Comparison of ENCODE assay signal across 1 cellular context in genomic region chr15:64095795-64096485, GRCh38.
TF ChIP-seq lines count a peak whose summit lies in the region.

Gene SNX1 (plus strand): TSS chr15:64095982. CDS start chr15:64096014, 32 bp downstream.

TF ChIP-seq in HepG2, 621 proteins besides CTCF, POLR2A, EP300 and RAD21 (continued from another document and continues in another):
- TF ChIP-seq, protein P1, sequence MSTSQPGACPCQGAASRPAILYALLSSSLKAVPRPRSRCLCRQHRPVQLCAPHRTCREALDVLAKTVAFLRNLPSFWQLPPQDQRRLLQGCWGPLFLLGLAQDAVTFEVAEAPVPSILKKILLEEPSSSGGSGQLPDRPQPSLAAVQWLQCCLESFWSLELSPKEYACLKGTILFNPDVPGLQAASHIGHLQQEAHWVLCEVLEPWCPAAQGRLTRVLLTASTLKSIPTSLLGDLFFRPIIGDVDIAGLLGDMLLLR (CRISPR knock-in tag; IDR thresholded peaks at IDR 0.05), result peak; percentile 79
- TF ChIP-seq, protein P2, sequence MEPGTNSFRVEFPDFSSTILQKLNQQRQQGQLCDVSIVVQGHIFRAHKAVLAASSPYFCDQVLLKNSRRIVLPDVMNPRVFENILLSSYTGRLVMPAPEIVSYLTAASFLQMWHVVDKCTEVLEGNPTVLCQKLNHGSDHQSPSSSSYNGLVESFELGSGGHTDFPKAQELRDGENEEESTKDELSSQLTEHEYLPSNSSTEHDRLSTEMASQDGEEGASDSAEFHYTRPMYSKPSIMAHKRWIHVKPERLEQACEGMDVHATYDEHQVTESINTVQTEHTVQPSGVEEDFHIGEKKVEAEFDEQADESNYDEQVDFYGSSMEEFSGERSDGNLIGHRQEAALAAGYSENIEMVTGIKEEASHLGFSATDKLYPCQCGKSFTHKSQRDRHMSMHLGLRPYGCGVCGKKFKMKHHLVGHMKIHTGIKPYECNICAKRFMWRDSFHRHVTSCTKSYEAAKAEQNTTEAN (CRISPR knock-in tag; conservative IDR thresholded peaks at IDR 0.05), result no peak
- TF ChIP-seq MAFK (conservative IDR thresholded peaks at IDR 0.05 in 1 of 2, IDR thresholded peaks at IDR 0.05 in 1 of 2; ENCODE audit: low read length in 2 of 2) (no peak), ZMAT3 (CRISPR knock-in tag; conservative IDR thresholded peaks at IDR 0.05) (no peak; the same call in 1 of the 2 replicates), REPIN1 (CRISPR knock-in tag; IDR thresholded peaks at IDR 0.05; ENCODE audit: borderline replicate concordance, low read depth) (peak; percentile 87; the same call in 1 of the 2 replicates), POLR2AphosphoS5 (IDR thresholded peaks at IDR 0.05; ENCODE audit: low read depth, low read length) (peak; percentile 90), HNRNPH1 (optimal IDR thresholded peaks at IDR 0.05; ENCODE audit: low read depth, low read length) (no peak), ZNF337 (CRISPR knock-in tag; IDR thresholded peaks at IDR 0.05; ENCODE audit: borderline replicate concordance, low read depth) (0 out of 2 replicates have a peak, but pooled peaks have one; percentile 30), CC2D1A (CRISPR knock-in tag; IDR thresholded peaks at IDR 0.05) (no peak), CREB3 (CRISPR knock-in tag; IDR thresholded peaks at IDR 0.05) (0 out of 2 replicates have a peak, but pooled peaks have one; percentile 31), HNF4G (IDR thresholded peaks at IDR 0.05; ENCODE audit: borderline replicate concordance, low read depth, low read length) (no peak), HNF4G (CRISPR knock-in tag; IDR thresholded peaks at IDR 0.05; ENCODE audit: borderline replicate concordance, low read depth) (no peak), ARHGAP35 (CRISPR knock-in tag; IDR thresholded peaks at IDR 0.05; ENCODE audit: borderline replicate concordance) (0 out of 2 replicates have a peak, but pooled peaks have one; percentile 55), ZFP82 (CRISPR knock-in tag; IDR thresholded peaks at IDR 0.05; ENCODE audit: borderline replicate concordance) (peak; percentile 65; the same call in 1 of the 2 replicates), HIVEP1 (CRISPR knock-in tag; IDR thresholded peaks at IDR 0.05) (peak; percentile 90), ATF7 (IDR thresholded peaks at IDR 0.05) (no peak), ATF7 (CRISPR knock-in tag; IDR thresholded peaks at IDR 0.05) (no peak), GPN1 (CRISPR knock-in tag; IDR thresholded peaks at IDR 0.05; ENCODE audit: borderline replicate concordance) (peak; percentile 24; the same call in 1 of the 2 replicates), PPARG (CRISPR knock-in tag; conservative IDR thresholded peaks at IDR 0.05) (0 out of 2 replicates have a peak, but pooled peaks have one; percentile 25), ZFP90 (CRISPR knock-in tag; IDR thresholded peaks at IDR 0.05; ENCODE audit: borderline replicate concordance) (0 out of 2 replicates have a peak, but pooled peaks have one; percentile 6), NFKBIZ (CRISPR knock-in tag; IDR thresholded peaks at IDR 0.05) (0 out of 2 replicates have a peak, but pooled peaks have one; percentile 79), PAF1 (CRISPR knock-in tag; IDR thresholded peaks at IDR 0.05) (no peak), ZNF282 (IDR thresholded peaks at IDR 0.05; ENCODE audit: partially characterized antibody) (no peak), ZNF605 (CRISPR knock-in tag; IDR thresholded peaks at IDR 0.05) (peak; percentile 71), ZNF816 (CRISPR knock-in tag; IDR thresholded peaks at IDR 0.05; ENCODE audit: borderline replicate concordance) (peak; percentile 61; the same call in 1 of the 2 replicates), ZNF383 (CRISPR knock-in tag; IDR thresholded peaks at IDR 0.05; ENCODE audit: borderline replicate concordance) (no peak), HOXA3 (CRISPR knock-in tag; IDR thresholded peaks at IDR 0.05) (peak; percentile 93), KAT7 (CRISPR knock-in tag; IDR thresholded peaks at IDR 0.05; ENCODE audit: borderline replicate concordance) (peak; percentile 86; the same call in 1 of the 2 replicates), NFE2L1 (CRISPR knock-in tag; IDR thresholded peaks at IDR 0.05; ENCODE audit: borderline replicate concordance) (no peak), ZNF879 (CRISPR knock-in tag; IDR thresholded peaks at IDR 0.05) (no peak), ZUFSP (CRISPR knock-in tag; IDR thresholded peaks at IDR 0.05; ENCODE audit: borderline replicate concordance) (no peak), TBL1XR1 (IDR thresholded peaks at IDR 0.05; ENCODE audit: borderline replicate concordance, low read length, partially characterized antibody) (peak; percentile 35), ZFX (CRISPR knock-in tag; IDR thresholded peaks at IDR 0.05; ENCODE audit: low read depth) (peak; percentile 82), ZNF773 (CRISPR knock-in tag; IDR thresholded peaks at IDR 0.05; ENCODE audit: borderline replicate concordance) (no peak), GZF1 (CRISPR knock-in tag; IDR thresholded peaks at IDR 0.05) (0 out of 2 replicates have a peak, but pooled peaks have one; percentile 31), HNRNPK (IDR thresholded peaks at IDR 0.05; ENCODE audit: low read depth, low read length, poor library complexity, severe bottlenecking) (peak; percentile 35), ZNF251 (CRISPR knock-in tag; IDR thresholded peaks at IDR 0.05) (no peak), NFIC (IDR thresholded peaks at IDR 0.05; ENCODE audit: low read length) (no peak), ZNF790 (CRISPR knock-in tag; IDR thresholded peaks at IDR 0.05; ENCODE audit: borderline replicate concordance) (peak; percentile 80; the same call in 1 of the 2 replicates), ZNF607 (CRISPR knock-in tag; IDR thresholded peaks at IDR 0.05; ENCODE audit: borderline replicate concordance) (peak; percentile 80), THAP11 (CRISPR knock-in tag; IDR thresholded peaks at IDR 0.05) (peak; percentile 96), CENPX (CRISPR knock-in tag; IDR thresholded peaks at IDR 0.05) (no peak), ZKSCAN1 (IDR thresholded peaks at IDR 0.05; ENCODE audit: low read length) (peak; percentile 70; the same call in 1 of the 2 replicates), LBX2 (CRISPR knock-in tag; IDR thresholded peaks at IDR 0.05; ENCODE audit: borderline replicate concordance) (peak; percentile 58; the same call in 1 of the 2 replicates), ZNF143 (CRISPR knock-in tag; IDR thresholded peaks at IDR 0.05) (peak; percentile 81), ZNF460 (CRISPR knock-in tag; IDR thresholded peaks at IDR 0.05; ENCODE audit: borderline replicate concordance) (no peak; the same call in 1 of the 2 replicates), PHF8 (CRISPR knock-in tag; IDR thresholded peaks at IDR 0.05) (peak; percentile 92), AGO1 (IDR thresholded peaks at IDR 0.05; ENCODE audit: low read depth, low read length, poor library complexity, severe bottlenecking) (no peak), SMARCC2 (IDR thresholded peaks at IDR 0.05) (no peak)
- TF ChIP-seq, protein P3, sequence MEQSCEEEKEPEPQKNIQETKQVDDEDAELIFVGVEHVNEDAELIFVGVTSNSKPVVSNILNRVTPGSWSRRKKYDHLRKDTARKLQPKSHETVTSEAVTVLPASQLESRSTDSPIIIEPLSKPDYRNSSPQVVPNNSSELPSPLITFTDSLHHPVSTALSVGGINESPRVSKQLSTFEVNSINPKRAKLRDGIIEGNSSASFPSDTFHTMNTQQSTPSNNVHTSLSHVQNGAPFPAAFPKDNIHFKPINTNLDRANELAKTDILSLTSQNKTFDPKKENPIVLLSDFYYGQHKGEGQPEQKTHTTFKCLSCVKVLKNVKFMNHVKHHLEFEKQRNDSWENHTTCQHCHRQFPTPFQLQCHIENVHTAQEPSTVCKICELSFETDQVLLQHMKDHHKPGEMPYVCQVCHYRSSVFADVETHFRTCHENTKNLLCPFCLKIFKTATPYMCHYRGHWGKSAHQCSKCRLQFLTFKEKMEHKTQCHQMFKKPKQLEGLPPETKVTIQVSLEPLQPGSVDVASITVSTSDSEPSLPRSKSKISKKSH (CRISPR knock-in tag; IDR thresholded peaks at IDR 0.05; ENCODE audit: borderline replicate concordance), result peak; percentile 64; the same call in 1 of the 2 replicates
- TF ChIP-seq, protein P4, sequence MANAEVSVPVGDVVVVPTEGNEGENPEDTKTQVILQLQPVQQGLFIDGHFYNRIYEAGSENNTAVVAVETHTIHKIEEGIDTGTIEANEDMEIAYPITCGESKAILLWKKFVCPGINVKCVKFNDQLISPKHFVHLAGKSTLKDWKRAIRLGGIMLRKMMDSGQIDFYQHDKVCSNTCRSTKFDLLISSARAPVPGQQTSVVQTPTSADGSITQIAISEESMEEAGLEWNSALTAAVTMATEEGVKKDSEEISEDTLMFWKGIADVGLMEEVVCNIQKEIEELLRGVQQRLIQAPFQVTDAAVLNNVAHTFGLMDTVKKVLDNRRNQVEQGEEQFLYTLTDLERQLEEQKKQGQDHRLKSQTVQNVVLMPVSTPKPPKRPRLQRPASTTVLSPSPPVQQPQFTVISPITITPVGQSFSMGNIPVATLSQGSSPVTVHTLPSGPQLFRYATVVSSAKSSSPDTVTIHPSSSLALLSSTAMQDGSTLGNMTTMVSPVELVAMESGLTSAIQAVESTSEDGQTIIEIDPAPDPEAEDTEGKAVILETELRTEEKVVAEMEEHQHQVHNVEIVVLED (CRISPR knock-in tag; IDR thresholded peaks at IDR 0.05; ENCODE audit: borderline replicate concordance), result peak; percentile 62
- TF ChIP-seq, protein P5, sequence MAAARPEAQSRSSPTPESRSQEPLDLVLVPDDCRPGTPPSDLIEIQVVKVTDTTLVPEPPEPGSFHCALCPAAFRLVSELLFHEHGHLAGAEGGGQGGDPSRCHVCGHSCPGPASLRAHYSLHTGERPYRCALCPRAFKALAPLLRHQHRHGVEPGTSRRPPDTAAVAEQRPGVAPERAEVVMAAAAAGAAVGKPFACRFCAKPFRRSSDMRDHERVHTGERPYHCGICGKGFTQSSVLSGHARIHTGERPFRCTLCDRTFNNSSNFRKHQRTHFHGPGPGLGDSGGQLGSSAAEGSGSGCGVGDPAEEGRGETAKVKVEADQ (CRISPR knock-in tag; IDR thresholded peaks at IDR 0.05; ENCODE audit: borderline replicate concordance), result no peak; the same call in 1 of the 2 replicates
- TF ChIP-seq, protein P6, sequence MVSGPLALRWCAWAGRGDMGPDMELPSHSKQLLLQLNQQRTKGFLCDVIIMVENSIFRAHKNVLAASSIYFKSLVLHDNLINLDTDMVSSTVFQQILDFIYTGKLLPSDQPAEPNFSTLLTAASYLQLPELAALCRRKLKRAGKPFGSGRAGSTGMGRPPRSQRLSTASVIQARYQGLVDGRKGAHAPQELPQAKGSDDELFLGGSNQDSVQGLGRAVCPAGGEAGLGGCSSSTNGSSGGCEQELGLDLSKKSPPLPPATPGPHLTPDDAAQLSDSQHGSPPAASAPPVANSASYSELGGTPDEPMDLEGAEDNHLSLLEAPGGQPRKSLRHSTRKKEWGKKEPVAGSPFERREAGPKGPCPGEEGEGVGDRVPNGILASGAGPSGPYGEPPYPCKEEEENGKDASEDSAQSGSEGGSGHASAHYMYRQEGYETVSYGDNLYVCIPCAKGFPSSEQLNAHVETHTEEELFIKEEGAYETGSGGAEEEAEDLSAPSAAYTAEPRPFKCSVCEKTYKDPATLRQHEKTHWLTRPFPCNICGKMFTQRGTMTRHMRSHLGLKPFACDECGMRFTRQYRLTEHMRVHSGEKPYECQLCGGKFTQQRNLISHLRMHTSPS (CRISPR knock-in tag; IDR thresholded peaks at IDR 0.05; ENCODE audit: low read depth), result no peak
- TF ChIP-seq, protein P7, sequence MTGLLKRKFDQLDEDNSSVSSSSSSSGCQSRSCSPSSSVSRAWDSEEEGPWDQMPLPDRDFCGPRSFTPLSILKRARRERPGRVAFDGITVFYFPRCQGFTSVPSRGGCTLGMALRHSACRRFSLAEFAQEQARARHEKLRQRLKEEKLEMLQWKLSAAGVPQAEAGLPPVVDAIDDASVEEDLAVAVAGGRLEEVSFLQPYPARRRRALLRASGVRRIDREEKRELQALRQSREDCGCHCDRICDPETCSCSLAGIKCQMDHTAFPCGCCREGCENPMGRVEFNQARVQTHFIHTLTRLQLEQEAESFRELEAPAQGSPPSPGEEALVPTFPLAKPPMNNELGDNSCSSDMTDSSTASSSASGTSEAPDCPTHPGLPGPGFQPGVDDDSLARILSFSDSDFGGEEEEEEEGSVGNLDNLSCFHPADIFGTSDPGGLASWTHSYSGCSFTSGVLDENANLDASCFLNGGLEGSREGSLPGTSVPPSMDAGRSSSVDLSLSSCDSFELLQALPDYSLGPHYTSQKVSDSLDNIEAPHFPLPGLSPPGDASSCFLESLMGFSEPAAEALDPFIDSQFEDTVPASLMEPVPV (CRISPR knock-in tag; IDR thresholded peaks at IDR 0.05), result 0 out of 2 replicates have a peak, but pooled peaks have one; percentile 61
- TF ChIP-seq, protein P8, sequence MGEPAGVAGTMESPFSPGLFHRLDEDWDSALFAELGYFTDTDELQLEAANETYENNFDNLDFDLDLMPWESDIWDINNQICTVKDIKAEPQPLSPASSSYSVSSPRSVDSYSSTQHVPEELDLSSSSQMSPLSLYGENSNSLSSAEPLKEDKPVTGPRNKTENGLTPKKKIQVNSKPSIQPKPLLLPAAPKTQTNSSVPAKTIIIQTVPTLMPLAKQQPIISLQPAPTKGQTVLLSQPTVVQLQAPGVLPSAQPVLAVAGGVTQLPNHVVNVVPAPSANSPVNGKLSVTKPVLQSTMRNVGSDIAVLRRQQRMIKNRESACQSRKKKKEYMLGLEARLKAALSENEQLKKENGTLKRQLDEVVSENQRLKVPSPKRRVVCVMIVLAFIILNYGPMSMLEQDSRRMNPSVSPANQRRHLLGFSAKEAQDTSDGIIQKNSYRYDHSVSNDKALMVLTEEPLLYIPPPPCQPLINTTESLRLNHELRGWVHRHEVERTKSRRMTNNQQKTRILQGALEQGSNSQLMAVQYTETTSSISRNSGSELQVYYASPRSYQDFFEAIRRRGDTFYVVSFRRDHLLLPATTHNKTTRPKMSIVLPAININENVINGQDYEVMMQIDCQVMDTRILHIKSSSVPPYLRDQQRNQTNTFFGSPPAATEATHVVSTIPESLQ (CRISPR knock-in tag; conservative IDR thresholded peaks at IDR 0.05), result no peak
